In genomic region chr1:202964755-202965440, GRCh38 we compare ENCODE assay signal across 9 cellular contexts. TPM values are rescaled to one million over a fixed set of nuclear protein-coding genes. Genes with fewer than 3 reads are reported as not detected.
DNase-seq lines count a peak whose midpoint lies in the region; ATAC-seq and TF ChIP-seq lines count a peak whose summit lies in the region.
"Had no signal": no experiment of that assay in that cellular context is flagged by ENCODE, and none has a peak within 500 bp of the region (broad histone marks: within the 10 kb centered on the region; RNA-seq: fewer than 3 reads in every experiment).

No MANE protein-coding gene starts in this region.

- no peak for ATAC-seq in activated CD8-positive, alpha-beta T cell treated with anti-CD3 and anti-CD28 coated beads for 36 hours
- ATAC-seq in HG03342 (IDR thresholded peaks at IDR 0.05; ENCODE audit: unreplicated experiment) = no peak
- ATAC-seq: pancreas had no signal

- peaks cover 45% of the 10 kb centered on the region for H3K4me1 ChIP-seq in BLaER1

- no peak overlapping the region for H3K4me3 Mint-ChIP-seq in activated CD8-positive, alpha-beta T cell treated with anti-CD3 and anti-CD28 coated beads for 36 hours

- H3K36me3 Mint-ChIP-seq in activated CD8-positive, alpha-beta T cell treated with anti-CD3 and anti-CD28 coated beads for 36 hours (ENCODE audit: low read depth) = peaks cover 4% of the 10 kb centered on the region

- CTCF ChIA-PET in activated CD8-positive, alpha-beta T cell treated with anti-CD3 and anti-CD28 coated beads for 36 hours (lab: Charles Lee) = no interaction called here

- H3K27me3 Mint-ChIP-seq in activated CD8-positive, alpha-beta T cell treated with anti-CD3 and anti-CD28 coated beads for 36 hours = no peaks in the 10 kb centered on the region

- H3K27ac ChIP-seq in BLaER1 = no peak overlapping the region
- H3K27ac ChIP-seq: pancreas had no signal

- H3K9ac ChIP-seq in BLaER1 = no peak overlapping the region

- POLR2A ChIA-PET in activated CD8-positive, alpha-beta T cell treated with anti-CD3 and anti-CD28 coated beads for 36 hours (lab: Charles Lee) = interaction anchor here (1.1 kb wide), 1 partner anchor 76 kb away, joined by 4 read pairs; no protein-coding TSS in a partner anchor

- H3K4me3 ChIP-seq in BLaER1 = no peak overlapping the region
- H3K4me3 ChIP-seq: pancreas had no signal

- H3K4me2 ChIP-seq in BLaER1 = peak overlapping the region; percentile 98; the same call in 1 of the 2 replicates

- H3K9me3 ChIP-seq in BLaER1 = no peaks in the 10 kb centered on the region
- H3K9me3 ChIP-seq: pancreas had no signal

- no peaks in the 10 kb centered on the region for H3K27me3 ChIP-seq in BLaER1
- H3K27me3 ChIP-seq: pancreas had no signal

- peaks cover 27% of the 10 kb centered on the region for H3K4me1 Mint-ChIP-seq in activated CD8-positive, alpha-beta T cell treated with anti-CD3 and anti-CD28 coated beads for 36 hours (ENCODE audit: low read depth)

- 0 out of 2 replicates have a peak, but pooled peaks cover 8% of the 10 kb centered on the region for H4K20me1 ChIP-seq in BLaER1

- H3K27ac Mint-ChIP-seq in activated CD8-positive, alpha-beta T cell treated with anti-CD3 and anti-CD28 coated beads for 36 hours = peak overlapping the region; percentile 31

- no peak for TF ChIP-seq CTCF in activated CD8-positive, alpha-beta T cell treated with anti-CD3 and anti-CD28 coated beads for 36 hours (IDR thresholded peaks at IDR 0.05)

- DNase-seq in NCI-H1092 (lab: John Stamatoyannopoulos, UW) = peak; percentile 97
- DNase-seq in activated CD8-positive, alpha-beta T cell treated with anti-CD3 and anti-CD28 coated beads for 36 hours = no peak
- peak; percentile 57 for DNase-seq in iris pigment epithelial cell (ENCODE audit: low read depth)
- DNase-seq in stimulated activated CD4-positive, alpha-beta T cell treated with anti-CD3 and anti-CD28 coated beads, Interleukin-4, amount 100 ng/mL, for 24 hours = no peak
- DNase-seq in RPMI8226 = no peak
- no peak for DNase-seq in AML-193 (lab: John Stamatoyannopoulos, UW)

- intact Hi-C loops in activated CD8-positive, alpha-beta T cell treated with anti-CD3 and anti-CD28 coated beads for 36 hours (cut with micrococcal nuclease) = no loop called here

- H3K9me3 Mint-ChIP-seq in activated CD8-positive, alpha-beta T cell treated with anti-CD3 and anti-CD28 coated beads for 36 hours = no peaks in the 10 kb centered on the region

- H3K36me3 ChIP-seq in BLaER1 = peaks cover 50% of the 10 kb centered on the region
- H3K36me3 ChIP-seq: pancreas had no signal

RNA-seq across cellular contexts. Expression of gene CYB5R1, which starts 2.2 kb away (rescaled TPM):
- total RNA-seq in activated CD8-positive, alpha-beta T cell treated with anti-CD3 and anti-CD28 coated beads for 36 hours = 10 to 100 TPM; 13.6 to 14.0 TPM

RNA-seq across cellular contexts. Expression of gene ADIPOR1, which starts 6.8 kb away (rescaled TPM):
- total RNA-seq in activated CD8-positive, alpha-beta T cell treated with anti-CD3 and anti-CD28 coated beads for 36 hours = 10 to 100 TPM; 64.8 to 67.0 TPM

RNA-seq across cellular contexts. Expression of gene KLHL12, which starts 37.9 kb away (rescaled TPM):
- 10 to 100 TPM; 38.0 to 43.7 TPM for total RNA-seq in activated CD8-positive, alpha-beta T cell treated with anti-CD3 and anti-CD28 coated beads for 36 hours

RNA-seq across cellular contexts. Expression of gene TMEM183A, which starts 42.3 kb away (rescaled TPM):
- total RNA-seq in activated CD8-positive, alpha-beta T cell treated with anti-CD3 and anti-CD28 coated beads for 36 hours = 10 to 100 TPM; 76.5 to 82.2 TPM

Comparison
In these comparisons a context has a peak if more than half of its experiments do, and no peak if none do; other contexts are left out.
1. DNase-seq: peak in NCI-H1092 (single experiment) and iris pigment epithelial cell (single experiment); none in activated CD8-positive, alpha-beta T cell treated with anti-CD3 and anti-CD28 coated beads for 36 hours (single experiment), stimulated activated CD4-positive, alpha-beta T cell treated with anti-CD3 and anti-CD28 coated beads, Interleukin-4, amount 100 ng/mL, for 24 hours (single experiment), RPMI8226 (single experiment) and AML-193 (0 of 2).